In the genomic region with DNA sequence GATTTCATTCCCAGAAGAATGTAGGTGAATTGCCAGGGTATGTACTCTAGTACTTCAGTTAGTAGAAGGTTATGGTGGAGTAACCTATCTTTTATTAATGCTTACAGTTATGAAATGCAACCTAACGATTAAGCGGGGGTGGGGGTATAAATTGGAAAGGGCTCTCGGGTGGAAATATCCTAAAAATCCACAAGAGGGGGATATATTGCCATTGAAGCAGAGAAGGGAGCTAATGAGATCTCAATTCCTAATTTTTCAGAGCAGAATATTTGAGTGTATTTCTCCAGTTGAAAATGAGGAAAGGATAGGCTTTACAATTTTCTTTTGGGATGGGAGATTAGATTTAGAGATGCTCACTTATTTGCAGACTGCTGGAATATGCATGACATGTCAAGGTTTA, we compare ENCODE assay signal across 11 cellular contexts.
DNase-seq lines count a peak whose midpoint lies in the region; ATAC-seq and TF ChIP-seq lines count a peak whose summit lies in the region.
"Had no signal": no experiment of that assay in that cellular context is flagged by ENCODE, and none has a peak within 500 bp of the region (broad histone marks: within the 10 kb centered on the region; RNA-seq: fewer than 3 reads in every experiment).

No MANE protein-coding gene starts in this region.

- H4K20me1 ChIP-seq in GM23338 (replicated peaks; ENCODE audit: insufficient read depth) = no peaks in the 10 kb centered on the region
- no peaks in the 10 kb centered on the region for H4K20me1 ChIP-seq in osteoblast (ENCODE audit: insufficient read depth, low read length)

- H3K9me2 ChIP-seq in GM23338 (ENCODE audit: insufficient read depth) = no peaks in the 10 kb centered on the region

- no peaks in the 10 kb centered on the region; the same call in 2 of the 3 replicates for H3K4me1 Mint-ChIP-seq in GM23338

- H3K27me3 ChIP-seq in GM23338 (ENCODE audit: insufficient read depth) (no peaks in the 10 kb centered on the region), dorsolateral prefrontal cortex (no peaks in the 10 kb centered on the region), osteoblast (ENCODE audit: insufficient read depth, low read length) (no peaks in the 10 kb centered on the region)
- H3K27me3 ChIP-seq: ovary had no signal

- H3K4me1 ChIP-seq in GM23338 (ENCODE audit: insufficient read depth) (no peaks in the 10 kb centered on the region), osteoblast (ENCODE audit: insufficient read depth, low read length) (no peaks in the 10 kb centered on the region)

- H3K27me3 Mint-ChIP-seq in GM23338 (ENCODE audit: insufficient read depth, low read depth, poor library complexity) = no peaks in the 10 kb centered on the region

- peak; percentile 61 for DNase-seq in GM23338 (ENCODE audit: low spot score)
- DNase-seq in NCI-H2081 (lab: John Stamatoyannopoulos, UW) = peak; percentile 18 to 32
- no peak for DNase-seq in dorsolateral prefrontal cortex
- DNase-seq in osteoblast (ENCODE audit: insufficient read length, low spot score, missing footprints) = peak; percentile 83
- DNase-seq in putamen (ENCODE audit: low spot score) = no peak
- DNase-seq in OCI-M2 (lab: John Stamatoyannopoulos, UW; ENCODE audit: unreplicated experiment) = no peak
- DNase-seq: activated naive CD4-positive, alpha-beta T cell; NCI-H146; ovary; T-helper 9 cell had no signal

- H3K9me3 ChIP-seq in osteoblast (ENCODE audit: low read depth, low read length) = no peaks in the 10 kb centered on the region
- H3K9me3 ChIP-seq: ovary had no signal

- peak; percentile 29; the same call in 2 of the 3 replicates for ATAC-seq in GM23338
- no peak for ATAC-seq in GM21717 (IDR thresholded peaks at IDR 0.05; ENCODE audit: unreplicated experiment)

- H3K79me2 ChIP-seq in GM23338 (replicated peaks; ENCODE audit: insufficient read depth) (no peaks in the 10 kb centered on the region), osteoblast (ENCODE audit: insufficient read depth, low read length) (no peaks in the 10 kb centered on the region)

- H3K36me3 Mint-ChIP-seq in GM23338 (ENCODE audit: low read depth) = no peaks in the 10 kb centered on the region

- H3K4me2 ChIP-seq in GM23338 = no peak overlapping the region
- no peak overlapping the region for H3K4me2 ChIP-seq in osteoblast (ENCODE audit: insufficient read depth, low read length)

- H3K27ac Mint-ChIP-seq in GM23338 = no peak overlapping the region

- H3K27ac ChIP-seq in GM23338 (ENCODE audit: low read depth) (no peak overlapping the region), dorsolateral prefrontal cortex (no peak overlapping the region), osteoblast (ENCODE audit: low read depth, low read length) (no peak overlapping the region)
- H3K27ac ChIP-seq: ovary had no signal

- peak; percentile 66 to 82 for TF ChIP-seq CTCF in GM23338 (conservative IDR thresholded peaks at IDR 0.05; ENCODE audit: low read depth in 2 of 2)
- TF ChIP-seq CTCF in dorsolateral prefrontal cortex (IDR thresholded peaks at IDR 0.05 in 54 of 56, conservative IDR thresholded peaks at IDR 0.05 in 2 of 56; ENCODE audit: low read depth in 1 of 56, partially characterized antibody in 56 of 56) = peak in 30 of 56 donors; percentile 11 to 51 (median 27)
- TF ChIP-seq CTCF in osteoblast (IDR thresholded peaks at IDR 0.05; ENCODE audit: extremely low read depth, low read depth, low read length) = peak; percentile 48

- H3F3A ChIP-seq in GM23338 (replicated peaks; ENCODE audit: low read depth) = no peaks in the 10 kb centered on the region

- no peaks in the 10 kb centered on the region for H3K9me3 Mint-ChIP-seq in GM23338

- no peaks in the 10 kb centered on the region for H3K36me3 ChIP-seq in GM23338 (ENCODE audit: insufficient read depth)
- no peaks in the 10 kb centered on the region for H3K36me3 ChIP-seq in osteoblast (ENCODE audit: insufficient read depth, low read length)
- H3K36me3 ChIP-seq: ovary had no signal

- intact Hi-C loops in dorsolateral prefrontal cortex (cut with DNase I) = no loop called here

- H2AFZ ChIP-seq in GM23338 (no peak overlapping the region), osteoblast (ENCODE audit: low read length) (no peak overlapping the region)

- H3K4me3 ChIP-seq in GM23338 = no peak overlapping the region
- no peak overlapping the region for H3K4me3 ChIP-seq in dorsolateral prefrontal cortex
- H3K4me3 ChIP-seq in osteoblast (ENCODE audit: insufficient read depth, low read length) = no peak overlapping the region
- H3K4me3 ChIP-seq: ovary had no signal

- no peak overlapping the region for H3K4me3 Mint-ChIP-seq in GM23338

TF ChIP-seq in GM23338, 12 proteins besides CTCF, POLR2A, EP300 and RAD21 (continues in another document):
- TF ChIP-seq EZH2phosphoT487 (IDR thresholded peaks at IDR 0.05; ENCODE audit: unreplicated experiment) = no peak
- TF ChIP-seq ZNF331 (CRISPR knock-in tag; IDR thresholded peaks at IDR 0.05; ENCODE audit: low read depth) = no peak
- TF ChIP-seq, protein P1, sequence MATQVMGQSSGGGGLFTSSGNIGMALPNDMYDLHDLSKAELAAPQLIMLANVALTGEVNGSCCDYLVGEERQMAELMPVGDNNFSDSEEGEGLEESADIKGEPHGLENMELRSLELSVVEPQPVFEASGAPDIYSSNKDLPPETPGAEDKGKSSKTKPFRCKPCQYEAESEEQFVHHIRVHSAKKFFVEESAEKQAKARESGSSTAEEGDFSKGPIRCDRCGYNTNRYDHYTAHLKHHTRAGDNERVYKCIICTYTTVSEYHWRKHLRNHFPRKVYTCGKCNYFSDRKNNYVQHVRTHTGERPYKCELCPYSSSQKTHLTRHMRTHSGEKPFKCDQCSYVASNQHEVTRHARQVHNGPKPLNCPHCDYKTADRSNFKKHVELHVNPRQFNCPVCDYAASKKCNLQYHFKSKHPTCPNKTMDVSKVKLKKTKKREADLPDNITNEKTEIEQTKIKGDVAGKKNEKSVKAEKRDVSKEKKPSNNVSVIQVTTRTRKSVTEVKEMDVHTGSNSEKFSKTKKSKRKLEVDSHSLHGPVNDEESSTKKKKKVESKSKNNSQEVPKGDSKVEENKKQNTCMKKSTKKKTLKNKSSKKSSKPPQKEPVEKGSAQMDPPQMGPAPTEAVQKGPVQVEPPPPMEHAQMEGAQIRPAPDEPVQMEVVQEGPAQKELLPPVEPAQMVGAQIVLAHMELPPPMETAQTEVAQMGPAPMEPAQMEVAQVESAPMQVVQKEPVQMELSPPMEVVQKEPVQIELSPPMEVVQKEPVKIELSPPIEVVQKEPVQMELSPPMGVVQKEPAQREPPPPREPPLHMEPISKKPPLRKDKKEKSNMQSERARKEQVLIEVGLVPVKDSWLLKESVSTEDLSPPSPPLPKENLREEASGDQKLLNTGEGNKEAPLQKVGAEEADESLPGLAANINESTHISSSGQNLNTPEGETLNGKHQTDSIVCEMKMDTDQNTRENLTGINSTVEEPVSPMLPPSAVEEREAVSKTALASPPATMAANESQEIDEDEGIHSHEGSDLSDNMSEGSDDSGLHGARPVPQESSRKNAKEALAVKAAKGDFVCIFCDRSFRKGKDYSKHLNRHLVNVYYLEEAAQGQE (IDR thresholded peaks at IDR 0.05; ENCODE audit: unreplicated experiment) = no peak
- TF ChIP-seq, protein P2, sequence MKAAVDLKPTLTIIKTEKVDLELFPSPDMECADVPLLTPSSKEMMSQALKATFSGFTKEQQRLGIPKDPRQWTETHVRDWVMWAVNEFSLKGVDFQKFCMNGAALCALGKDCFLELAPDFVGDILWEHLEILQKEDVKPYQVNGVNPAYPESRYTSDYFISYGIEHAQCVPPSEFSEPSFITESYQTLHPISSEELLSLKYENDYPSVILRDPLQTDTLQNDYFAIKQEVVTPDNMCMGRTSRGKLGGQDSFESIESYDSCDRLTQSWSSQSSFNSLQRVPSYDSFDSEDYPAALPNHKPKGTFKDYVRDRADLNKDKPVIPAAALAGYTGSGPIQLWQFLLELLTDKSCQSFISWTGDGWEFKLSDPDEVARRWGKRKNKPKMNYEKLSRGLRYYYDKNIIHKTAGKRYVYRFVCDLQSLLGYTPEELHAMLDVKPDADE (IDR thresholded peaks at IDR 0.05) = no peak
- TF ChIP-seq EZH2 (IDR thresholded peaks at IDR 0.05; ENCODE audit: low read depth, unreplicated experiment) = no peak

Comparison
In these comparisons a context has a peak if more than half of its experiments do, and no peak if none do; other contexts are left out.
1. DNase-seq: peak in GM23338 (single experiment), NCI-H2081 (2 of 2) and osteoblast (single experiment); none in dorsolateral prefrontal cortex (0 of 10), putamen (single experiment) and OCI-M2 (single experiment).
2. Peak in every context shown above with its lines, with median percentiles within 50 percentile points of each other: CTCF ChIP-seq.